In the genomic region with DNA sequence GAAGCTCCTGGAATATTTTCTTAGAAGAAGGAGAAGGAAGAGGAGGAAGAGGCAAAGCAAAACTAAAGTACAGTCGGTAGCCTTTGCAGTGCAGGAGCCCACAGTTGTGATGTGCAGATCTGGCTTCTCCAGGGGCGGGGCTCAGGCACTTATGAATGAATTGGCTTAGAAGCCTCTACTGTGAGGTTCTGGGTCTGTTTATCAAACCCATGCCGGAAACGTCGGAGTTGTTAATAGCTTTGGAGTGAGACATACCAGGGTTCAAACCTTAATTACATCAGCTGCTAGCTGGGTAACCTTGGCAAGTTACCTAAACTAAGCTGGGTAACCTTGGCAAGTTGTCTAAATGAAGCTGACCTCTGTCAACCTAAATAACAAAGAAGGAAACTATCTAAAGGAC, we compare ENCODE assay signal across 26 cellular contexts.
"Had no signal": no experiment of that assay in that cellular context is flagged by ENCODE, and none has a peak within 500 bp of the region (broad histone marks: within the 10 kb centered on the region; RNA-seq: fewer than 3 reads in every experiment).

No MANE protein-coding gene starts in this region.

- H3K27me3 ChIP-seq: breast epithelium, dorsolateral prefrontal cortex, gastrocnemius medialis, right atrium auricular region, transverse colon had no signal

- H3K9me3 ChIP-seq: breast epithelium, gastrocnemius medialis, right atrium auricular region, transverse colon had no signal

- H3K36me3 ChIP-seq: breast epithelium, gastrocnemius medialis, right atrium auricular region, transverse colon, WERI-Rb-1 had no signal

- FAIRE-seq: islet of Langerhans, TTC549 had no signal

- DNase-seq: activated CD4-positive, alpha-beta T cell treated with anti-CD3 and anti-CD28 coated beads for 48 hours; activated CD4-positive, alpha-beta T cell treated with anti-CD3 and anti-CD28 coated beads, Interleukin-2, amount 50 U/mL, for 48 hours; activated CD8-positive, alpha-beta memory T cell treated with anti-CD3 and anti-CD28 coated beads for 24 hours; activated gamma-delta T cell treated with Interleukin-2 at 50 U/mL for 16 hours; activated naive CD4-positive, alpha-beta T cell treated with anti-CD3 and anti-CD28 coated beads, Interleukin-2, amount 50 U/mL, for 16 hours; activated T-cell treated with anti-CD3 and anti-CD28 coated beads, Interleukin-2, amount 50 U/mL, for 24 hours; amygdala; dorsolateral prefrontal cortex; effector memory CD4-positive, alpha-beta T cell; erythroblast; gastrocnemius medialis; glutamatergic neuron; midbrain; naive thymus-derived CD8-positive, alpha-beta T cell; nucleus accumbens; stimulated activated CD4-positive, alpha-beta T cell treated with anti-CD3 and anti-CD28 coated beads, Interleukin-15, amount 100 ng/mL, for 24 hours; stimulated activated CD4-positive, alpha-beta T cell treated with anti-CD3 and anti-CD28 coated beads, Interleukin-2, amount 100 ng/mL, for 24 hours; stimulated activated naive B cell treated with anti-CD40 and anti-IgM and Interleukin-4, amounts not matched to agents 10 μg/mL and 1 μg/mL and 100 μg/mL, for 72 hours; T-helper 9 cell; transverse colon; WERI-Rb-1 had no signal

- H3K4me3 ChIP-seq: breast epithelium, dorsolateral prefrontal cortex, gastrocnemius medialis, right atrium auricular region, transverse colon had no signal

- H3K4me1 ChIP-seq: breast epithelium, gastrocnemius medialis, parathyroid adenoma, right atrium auricular region had no signal

- H3K27ac ChIP-seq: breast epithelium, dorsolateral prefrontal cortex, gastrocnemius medialis, parathyroid adenoma, right atrium auricular region, transverse colon, WERI-Rb-1 had no signal
